In the genomic region with DNA sequence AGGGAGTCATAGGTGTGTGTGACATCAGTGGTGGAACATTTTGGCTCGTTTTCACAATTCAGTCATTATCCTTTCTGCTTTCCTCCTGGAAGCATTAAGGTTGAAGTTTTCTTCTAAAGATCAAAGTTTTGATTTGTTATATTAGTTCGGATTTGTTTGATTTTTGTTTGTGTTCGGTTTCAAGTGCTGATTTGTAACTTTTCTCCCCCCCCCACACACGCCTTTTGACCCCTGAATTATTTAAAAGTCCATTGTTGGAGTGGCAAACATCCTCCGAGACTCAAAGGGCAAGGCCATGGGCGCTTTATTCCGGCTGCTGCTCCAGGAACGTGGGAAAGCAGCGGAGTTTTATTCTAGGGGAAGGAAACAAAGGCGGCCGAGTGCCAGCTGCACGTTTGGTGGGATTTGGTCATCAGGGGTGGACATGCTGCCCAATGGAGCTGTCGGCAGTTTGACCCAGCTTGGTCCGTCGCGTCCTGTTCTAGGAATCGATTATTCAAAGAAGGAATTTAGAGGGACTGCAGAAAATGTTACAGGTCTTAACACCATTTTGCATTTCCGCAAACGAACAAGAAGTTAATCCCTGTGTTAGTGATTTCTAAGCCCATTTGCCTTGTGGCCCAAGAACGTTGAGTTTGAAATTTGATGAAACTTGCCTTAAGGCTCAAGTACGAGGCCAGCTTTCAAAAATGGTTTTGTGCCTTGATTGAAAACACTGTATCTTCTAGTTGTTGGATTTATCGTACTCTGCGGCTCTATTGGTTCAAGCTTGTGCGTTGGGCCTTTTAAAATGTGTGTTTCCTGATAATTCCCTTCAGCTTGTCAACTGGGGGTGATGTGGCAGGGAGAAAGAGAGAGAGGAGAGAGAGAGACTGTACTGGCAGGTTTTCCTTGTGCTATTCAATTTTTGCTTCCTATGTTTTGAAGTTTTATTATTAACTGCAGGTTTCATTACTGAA, we compare ENCODE assay signal across 8 cellular contexts. TPM values are rescaled to one million over a fixed set of nuclear protein-coding genes. Genes with fewer than 3 reads are reported as not detected.
DNase-seq lines count a peak whose midpoint lies in the region; ATAC-seq lines count a peak whose summit lies in the region.

No MANE protein-coding gene starts in this region.

- H3K36me3 Mint-ChIP-seq in CD4-positive, CD25-positive, alpha-beta regulatory T cell = no peaks in the 10 kb centered on the region
- H3K36me3 Mint-ChIP-seq in activated naive CD8-positive, alpha-beta T cell treated with anti-CD3 and anti-CD28 coated beads, Interleukin-2, amount 10 ng/mL, durations not matched to agents 7 days and 5 days = no peaks in the 10 kb centered on the region

- no peaks in the 10 kb centered on the region for H3K36me3 ChIP-seq in CD4-positive, CD25-positive, alpha-beta regulatory T cell (ENCODE audit: control insufficient read depth, insufficient read depth, low read length)

- H3K4me3 Mint-ChIP-seq in CD4-positive, CD25-positive, alpha-beta regulatory T cell = peak overlapping the region; percentile 82 to 99 (median 93)
- H3K4me3 Mint-ChIP-seq in activated naive CD8-positive, alpha-beta T cell treated with anti-CD3 and anti-CD28 coated beads, Interleukin-2, amount 10 ng/mL, durations not matched to agents 7 days and 5 days = peak overlapping the region; percentile 91

- peaks cover 10 to 41% (median 20%) of the 10 kb centered on the region in 4 donors for H3K4me1 Mint-ChIP-seq in CD4-positive, CD25-positive, alpha-beta regulatory T cell
- H3K4me1 Mint-ChIP-seq in activated naive CD8-positive, alpha-beta T cell treated with anti-CD3 and anti-CD28 coated beads, Interleukin-2, amount 10 ng/mL, durations not matched to agents 7 days and 5 days = peaks cover 17% of the 10 kb centered on the region

- no peaks in the 10 kb centered on the region for H3K9me3 Mint-ChIP-seq in CD4-positive, CD25-positive, alpha-beta regulatory T cell
- H3K9me3 Mint-ChIP-seq in activated naive CD8-positive, alpha-beta T cell treated with anti-CD3 and anti-CD28 coated beads, Interleukin-2, amount 10 ng/mL, durations not matched to agents 7 days and 5 days = no peaks in the 10 kb centered on the region

- H3K27ac Mint-ChIP-seq in CD4-positive, CD25-positive, alpha-beta regulatory T cell = peak overlapping the region; percentile 93 to 97 (median 93)
- H3K27ac Mint-ChIP-seq in activated naive CD8-positive, alpha-beta T cell treated with anti-CD3 and anti-CD28 coated beads, Interleukin-2, amount 10 ng/mL, durations not matched to agents 7 days and 5 days = peak overlapping the region; percentile 95

- no peaks in the 10 kb centered on the region for H3K9me3 ChIP-seq in CD4-positive, CD25-positive, alpha-beta regulatory T cell (ENCODE audit: control insufficient read depth in 2 of 2, low read length in 2 of 2)

- no peaks in the 10 kb centered on the region for H3K27me3 Mint-ChIP-seq in CD4-positive, CD25-positive, alpha-beta regulatory T cell
- H3K27me3 Mint-ChIP-seq in activated naive CD8-positive, alpha-beta T cell treated with anti-CD3 and anti-CD28 coated beads, Interleukin-2, amount 10 ng/mL, durations not matched to agents 7 days and 5 days = no peaks in the 10 kb centered on the region

- no peak for ATAC-seq in CD4-positive, CD25-positive, alpha-beta regulatory T cell (ENCODE audit: low read depth in 2 of 2)
- ATAC-seq in activated naive CD8-positive, alpha-beta T cell treated with anti-CD3 and anti-CD28 coated beads, Interleukin-2, amount 10 ng/mL, durations not matched to agents 7 days and 5 days (ENCODE audit: low read depth) = no peak
- peak; percentile 4 for ATAC-seq in left ventricle myocardium superior
- ATAC-seq in GM18520 (IDR thresholded peaks at IDR 0.05; ENCODE audit: unreplicated experiment) = no peak
- ATAC-seq in HG03520 (IDR thresholded peaks at IDR 0.05; ENCODE audit: unreplicated experiment) = no peak
- ATAC-seq in GM18870 (IDR thresholded peaks at IDR 0.05; ENCODE audit: unreplicated experiment) = no peak

- DNase-seq in CD4-positive, CD25-positive, alpha-beta regulatory T cell = peak in 1 of 3 donors; percentile 25
- DNase-seq in HuH-7.5 (ENCODE audit: low spot score) (peak; percentile 4), left ventricle myocardium superior (peak; percentile 43), renal cortical epithelial cell (ENCODE audit: low read depth) (peak; percentile 9)
- DNase-seq in activated naive CD8-positive, alpha-beta T cell treated with anti-CD3 and anti-CD28 coated beads, Interleukin-2, amount 10 ng/mL, durations not matched to agents 7 days and 5 days = no peak

- POLR2A ChIA-PET in activated naive CD8-positive, alpha-beta T cell treated with anti-CD3 and anti-CD28 coated beads, Interleukin-2, amount 10 ng/mL, durations not matched to agents 7 days and 5 days (lab: Charles Lee) = interaction anchor here (0.9 kb wide), 1 partner anchor 293 kb away, joined by 3 read pairs; no protein-coding TSS in a partner anchor

- H3K27ac ChIP-seq in CD4-positive, CD25-positive, alpha-beta regulatory T cell (ENCODE audit: insufficient read depth, low read length, poor library complexity, severe bottlenecking) = peak overlapping the region; percentile 87

- peak overlapping the region; percentile 83 for H3K4me3 ChIP-seq in CD4-positive, CD25-positive, alpha-beta regulatory T cell (ENCODE audit: low read depth, low read length)

- no peaks in the 10 kb centered on the region for H3K27me3 ChIP-seq in CD4-positive, CD25-positive, alpha-beta regulatory T cell (ENCODE audit: control insufficient read depth, insufficient read depth, low read length)

- intact Hi-C loops in left ventricle myocardium superior (cut with micrococcal nuclease) = no loop called here

- peaks cover 14% of the 10 kb centered on the region for H3K4me1 ChIP-seq in CD4-positive, CD25-positive, alpha-beta regulatory T cell (ENCODE audit: control insufficient read depth, insufficient read depth, low read length, poor library complexity, severe bottlenecking)

RNA-seq across cellular contexts. Expression of a gene that starts 0.6 kb away (rescaled TPM):
- 9.3 TPM for total RNA-seq in CD4-positive, CD25-positive, alpha-beta regulatory T cell
- polyA plus RNA-seq in CD4-positive, CD25-positive, alpha-beta regulatory T cell = 1 to 10 TPM; 4.9 to 6.7 (median 6.3) TPM
- total RNA-seq in activated naive CD8-positive, alpha-beta T cell treated with anti-CD3 and anti-CD28 coated beads, Interleukin-2, amount 10 ng/mL, durations not matched to agents 7 days and 5 days = 10 to 100 TPM; 11.2 to 13.5 TPM
- total RNA-seq in left ventricle myocardium superior (12.8 TPM), renal cortical epithelial cell (7.3 and 11.2 TPM in 2 replicates)
